ENCODE assay signal across 8 cellular contexts in the genomic region with DNA sequence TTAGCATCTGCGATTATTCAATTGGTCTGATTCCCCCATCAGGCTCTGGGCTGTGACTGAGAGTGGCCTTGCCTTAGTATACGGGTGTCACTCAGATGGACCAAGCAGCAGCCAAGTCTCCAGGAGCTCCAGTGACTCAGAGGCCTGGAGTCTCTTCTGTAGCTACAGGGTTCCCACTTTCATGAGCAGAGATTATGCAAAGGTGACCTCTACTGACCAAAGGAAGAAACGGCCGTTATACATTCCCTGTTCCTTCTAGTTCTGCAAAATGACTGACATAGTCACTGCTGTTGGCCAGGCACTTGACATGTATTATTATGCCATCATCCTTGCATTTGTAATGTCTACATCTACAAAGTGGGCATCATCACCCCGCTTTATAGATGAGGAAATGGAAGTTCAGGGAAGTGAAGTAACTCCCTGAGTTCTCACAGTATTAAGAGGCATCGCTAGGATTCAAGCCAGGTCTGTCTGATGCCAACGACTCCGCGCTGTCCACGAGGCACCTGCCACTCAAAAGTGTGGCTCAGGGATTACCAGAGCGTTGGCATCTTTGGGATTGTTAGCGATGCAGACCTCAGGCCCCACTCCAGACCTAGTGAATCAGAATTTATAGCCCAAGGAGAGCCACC. TPM values are rescaled to one million over a fixed set of nuclear protein-coding genes. Genes with fewer than 3 reads are reported as not detected.
DNase-seq lines count a peak whose midpoint lies in the region; ATAC-seq and TF ChIP-seq lines count a peak whose summit lies in the region.

No MANE protein-coding gene starts in this region.

- peak; percentile 78 for ATAC-seq in HG03045 (IDR thresholded peaks at IDR 0.05; ENCODE audit: unreplicated experiment)

- no peaks in the 10 kb centered on the region for H3K27me3 ChIP-seq in BE2C
- no peaks in the 10 kb centered on the region for H3K27me3 ChIP-seq in WERI-Rb-1 (ENCODE audit: insufficient read depth, low read depth, severe bottlenecking)
- H3K27me3 ChIP-seq in cardiac muscle cell = no peaks in the 10 kb centered on the region

- in situ Hi-C loops in GM13977 (cut with MboI; ENCODE audit: low pct_unique_long_range_greater_than_20kb, low sequenced_read_pairs, unreplicated experiment) = no loop called here

- H3K36me3 ChIP-seq in BE2C (no peaks in the 10 kb centered on the region), WERI-Rb-1 (no peaks in the 10 kb centered on the region), cardiac muscle cell (no peaks in the 10 kb centered on the region)

- H3K4me3 ChIP-seq in BE2C (ENCODE audit: low read depth, low read length) (no peak overlapping the region), WERI-Rb-1 (ENCODE audit: low read depth, low read length) (no peak overlapping the region), cardiac muscle cell (no peak overlapping the region)

- DNase-seq in BE2C = peak; percentile 72
- peak; percentile 78 for DNase-seq in GM13977 (ENCODE audit: low spot score)
- DNase-seq in NCI-H2196 (lab: John Stamatoyannopoulos, UW; ENCODE audit: unreplicated experiment) = peak; percentile 45
- DNase-seq in WERI-Rb-1 = peak; percentile 60
- peak; percentile 76 to 87 for DNase-seq in cardiac muscle cell (ENCODE audit: low read depth in 1 of 2, low spot score in 1 of 2)
- peak; percentile 87 for DNase-seq in renal cortical epithelial cell (ENCODE audit: low read depth)
- DNase-seq in NCI-H187 treated with DMSO at 0.1 percent for 48 hours (lab: John Stamatoyannopoulos, UW) = no peak

- TF ChIP-seq CTCF in BE2C (IDR thresholded peaks at IDR 0.05; ENCODE audit: low read depth, low read length) (peak; percentile 91), GM13977 (IDR thresholded peaks at IDR 0.05; ENCODE audit: extremely low read depth, insufficient read depth, missing control alignments) (peak; percentile 69), WERI-Rb-1 (IDR thresholded peaks at IDR 0.05; ENCODE audit: low read depth, low read length) (peak; percentile 75), cardiac muscle cell (IDR thresholded peaks at IDR 0.05; ENCODE audit: low read depth, low read length) (peak; percentile 70)

- H3K9me3 ChIP-seq in BE2C = no peaks in the 10 kb centered on the region
- H3K9me3 ChIP-seq in WERI-Rb-1 (ENCODE audit: severe bottlenecking) = no peaks in the 10 kb centered on the region
- H3K9me3 ChIP-seq in cardiac muscle cell (ENCODE audit: low read depth) = no peaks in the 10 kb centered on the region

- H3K4me1 ChIP-seq in BE2C = no peaks in the 10 kb centered on the region
- H3K4me1 ChIP-seq in cardiac muscle cell (ENCODE audit: low read depth) = no peaks in the 10 kb centered on the region

- H3K27ac ChIP-seq in WERI-Rb-1 = no peak overlapping the region
- no peak overlapping the region for H3K27ac ChIP-seq in cardiac muscle cell

RNA-seq across cellular contexts. Expression of gene SLC38A7, which starts 23.3 kb away (rescaled TPM):
- 7.0 TPM for polyA plus RNA-seq in BE2C (2012; ENCODE audit: insufficient read depth, insufficient read length, low read depth)
- total RNA-seq in cardiac muscle cell (12.2 and 14.5 TPM in 2 replicates), renal cortical epithelial cell (17.7 and 35.7 TPM in 2 replicates)
- polyA plus RNA-seq in cardiac muscle cell = 11.9 and 22.4 TPM in 2 replicates

RNA-seq across cellular contexts. Expression of gene CNOT1, which starts 31.7 kb away (rescaled TPM):
- 191 TPM for polyA plus RNA-seq in BE2C (2012; ENCODE audit: insufficient read depth, insufficient read length, low read depth)
- total RNA-seq in cardiac muscle cell = 71.8 and 73.1 TPM in 2 replicates
- 49.3 and 69.3 TPM in 2 replicates for polyA plus RNA-seq in cardiac muscle cell
- total RNA-seq in renal cortical epithelial cell = 134 and 256 TPM in 2 replicates
